In the genomic region with DNA sequence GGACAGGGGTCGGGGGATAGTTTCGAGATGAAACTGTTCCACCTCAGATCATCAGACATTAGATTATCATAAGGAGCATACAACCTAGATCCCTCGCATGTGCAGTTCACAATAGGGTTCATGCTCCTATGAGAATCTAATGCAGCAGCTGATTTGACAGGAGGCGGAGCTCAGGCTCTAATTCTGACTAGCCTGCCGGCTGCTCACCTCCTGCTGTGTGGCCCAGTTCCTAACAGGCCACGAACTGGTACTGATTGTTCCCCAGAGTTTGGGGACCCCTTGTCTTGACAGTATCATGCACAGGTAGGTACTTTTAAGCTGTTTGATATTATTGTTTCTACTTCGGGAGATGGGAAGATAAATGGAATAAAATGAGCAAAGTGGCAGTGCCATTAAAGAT, we compare ENCODE assay signal across 11 cellular contexts.
A peak's percentile ranks its signal among the peaks of the same experiment; 100 is the strongest.
DNase-seq lines count a peak whose midpoint lies in the region; ATAC-seq and TF ChIP-seq lines count a peak whose summit lies in the region.
"Had no signal": no experiment of that assay in that cellular context is flagged by ENCODE, and none has a peak within 500 bp of the region (broad histone marks: within the 10 kb centered on the region; RNA-seq: fewer than 3 reads in every experiment).

No MANE protein-coding gene starts in this region.

- H3K36me3 ChIP-seq in gastrocnemius medialis (no peaks in the 10 kb centered on the region), tibial artery (peaks cover 0 to 16% (median 14%) of the 10 kb centered on the region in 3 donors)

- peak overlapping the region; percentile 77 for H3K4me3 Mint-ChIP-seq in activated T-helper 17 cell treated with anti-CD3 and anti-CD28 coated beads, Interleukin-2, amount 50 U/mL, for 72 hours
- H3K4me3 Mint-ChIP-seq: neural crest cell had no signal

- intact Hi-C loops in gastrocnemius medialis (cut with DNase I; ENCODE audit: low total_unique reads) (no loop called here), tibial artery (cut with DNase I; ENCODE audit: low total_unique reads) (no loop called here)

- H3K9me3 Mint-ChIP-seq in activated T-helper 17 cell treated with anti-CD3 and anti-CD28 coated beads, Interleukin-2, amount 50 U/mL, for 72 hours = no peaks in the 10 kb centered on the region
- H3K9me3 Mint-ChIP-seq: neural crest cell had no signal

- no peak overlapping the region for H3K4me3 ChIP-seq in gastrocnemius medialis
- no peak overlapping the region for H3K4me3 ChIP-seq in tibial artery

- H3K4me1 ChIP-seq in gastrocnemius medialis (no peaks in the 10 kb centered on the region), tibial artery (peaks cover 0 to 4% (median 0%) of the 10 kb centered on the region in 4 donors)

- no peak for TF ChIP-seq POLR2A in gastrocnemius medialis (IDR thresholded peaks at IDR 0.05)

- ATAC-seq in GM19463 (IDR thresholded peaks at IDR 0.05; ENCODE audit: unreplicated experiment) (peak; percentile 62), HG03378 (IDR thresholded peaks at IDR 0.05; ENCODE audit: unreplicated experiment) (peak; percentile 36), gastrocnemius medialis (no peak)
- peak; percentile 61 for ATAC-seq in activated T-helper 17 cell treated with anti-CD3 and anti-CD28 coated beads, Interleukin-2, amount 50 U/mL, for 72 hours (replicated peaks)

- peaks cover 13% of the 10 kb centered on the region for H3K4me1 Mint-ChIP-seq in activated T-helper 17 cell treated with anti-CD3 and anti-CD28 coated beads, Interleukin-2, amount 50 U/mL, for 72 hours

- in situ Hi-C loops in gastrocnemius medialis (cut with MboI; ENCODE audit: low sequenced_read_pairs in 4 of 4) = no loop called here

- DNase-seq in ELR (ENCODE audit: low read depth) (peak; percentile 15), gastrocnemius medialis (no peak), Ammon's horn (ENCODE audit: low spot score) (no peak), middle frontal gyrus (ENCODE audit: extremely low spot score, low spot score) (no peak), tibial artery (no peak)

- no peaks in the 10 kb centered on the region for H3K27me3 Mint-ChIP-seq in activated T-helper 17 cell treated with anti-CD3 and anti-CD28 coated beads, Interleukin-2, amount 50 U/mL, for 72 hours

- peak overlapping the region; percentile 87 for H3K27ac Mint-ChIP-seq in activated T-helper 17 cell treated with anti-CD3 and anti-CD28 coated beads, Interleukin-2, amount 50 U/mL, for 72 hours

- H3K9me3 ChIP-seq in gastrocnemius medialis (no peaks in the 10 kb centered on the region), tibial artery (no peaks in the 10 kb centered on the region)

- H3K27me3 ChIP-seq in gastrocnemius medialis = no peaks in the 10 kb centered on the region
- H3K27me3 ChIP-seq in tibial artery = no peaks in the 10 kb centered on the region

- H3K36me3 Mint-ChIP-seq in activated T-helper 17 cell treated with anti-CD3 and anti-CD28 coated beads, Interleukin-2, amount 50 U/mL, for 72 hours (ENCODE audit: low read depth) = peaks cover 39% of the 10 kb centered on the region

- no peak overlapping the region for H3K27ac ChIP-seq in gastrocnemius medialis
- H3K27ac ChIP-seq in tibial artery = no peak overlapping the region
- H3K27ac ChIP-seq: epithelial cell of prostate, VCaP had no signal

- TF ChIP-seq CTCF in gastrocnemius medialis (IDR thresholded peaks at IDR 0.05 in 4 of 5, conservative IDR thresholded peaks at IDR 0.05 in 1 of 5) = no peak
- no peak for TF ChIP-seq CTCF in tibial artery (IDR thresholded peaks at IDR 0.05)

Comparison
In these comparisons a context has a peak if more than half of its experiments do, and no peak if none do; other contexts are left out.
1. ATAC-seq: peak in GM19463 (single experiment), HG03378 (single experiment) and activated T-helper 17 cell treated with anti-CD3 and anti-CD28 coated beads, Interleukin-2, amount 50 U/mL, for 72 hours (single experiment); none in gastrocnemius medialis (0 of 2).